22 cellular contexts compared by ENCODE assay signal in genomic region chr2:80091237-80091636, GRCh38.
DNase-seq lines count a peak whose midpoint lies in the region; ATAC-seq and TF ChIP-seq lines count a peak whose summit lies in the region.
"Had no signal": no experiment of that assay in that cellular context is flagged by ENCODE, and none has a peak within 500 bp of the region (broad histone marks: within the 10 kb centered on the region; RNA-seq: fewer than 3 reads in every experiment).

No MANE protein-coding gene starts in this region.

- intact Hi-C loops in colonic mucosa (cut with DNase I) = no loop called here

- H3K36me3 ChIP-seq in BE2C (no peaks in the 10 kb centered on the region), colonic mucosa (no peaks in the 10 kb centered on the region)
- H3K36me3 ChIP-seq: BLaER1 had no signal

- H3K4me3 ChIP-seq in BE2C (ENCODE audit: low read depth, low read length) (no peak overlapping the region), colonic mucosa (no peak overlapping the region)
- H3K4me3 ChIP-seq: A549, BLaER1, GM12878 had no signal

- H3K9me3 Mint-ChIP-seq in mesothelial cell of epicardium = no peaks in the 10 kb centered on the region

- H3K4me3 Mint-ChIP-seq in mesothelial cell of epicardium = no peak overlapping the region
- H3K4me3 Mint-ChIP-seq: B cell; CD14-positive monocyte; CD4-positive, alpha-beta memory T cell; CD4-positive, CD25-positive, alpha-beta regulatory T cell; CD8-positive, alpha-beta memory T cell had no signal

- peaks cover 23% of the 10 kb centered on the region for H3K4me1 Mint-ChIP-seq in mesothelial cell of epicardium
- H3K4me1 Mint-ChIP-seq: B cell; CD14-positive monocyte; CD4-positive, alpha-beta memory T cell; CD4-positive, CD25-positive, alpha-beta regulatory T cell; CD8-positive, alpha-beta memory T cell had no signal

- no peak overlapping the region for H3K27ac ChIP-seq in colonic mucosa
- H3K27ac ChIP-seq: 22Rv1, A549, BLaER1 had no signal

- H3K4me1 ChIP-seq in BE2C (peaks cover 25% of the 10 kb centered on the region), colonic mucosa (no peaks in the 10 kb centered on the region)
- H3K4me1 ChIP-seq: A549, BLaER1 had no signal

- no peaks in the 10 kb centered on the region for H3K36me3 Mint-ChIP-seq in mesothelial cell of epicardium
- H3K36me3 Mint-ChIP-seq: CD14-positive monocyte; CD4-positive, alpha-beta memory T cell; CD4-positive, CD25-positive, alpha-beta regulatory T cell; CD8-positive, alpha-beta memory T cell had no signal

- H3K9me3 ChIP-seq in BE2C = no peaks in the 10 kb centered on the region
- no peaks in the 10 kb centered on the region for H3K9me3 ChIP-seq in colonic mucosa
- H3K9me3 ChIP-seq: A549, BLaER1 had no signal

- H3K27me3 Mint-ChIP-seq in mesothelial cell of epicardium (ENCODE audit: low read depth) = peaks cover 3% of the 10 kb centered on the region
- H3K27me3 Mint-ChIP-seq: B cell; CD4-positive, alpha-beta memory T cell; CD4-positive, CD25-positive, alpha-beta regulatory T cell; CD8-positive, alpha-beta memory T cell had no signal

- no peak overlapping the region for H3K9ac ChIP-seq in colonic mucosa (ENCODE audit: low read depth in 2 of 2, low read length in 2 of 2)
- H3K9ac ChIP-seq: BLaER1 had no signal

- H3K27me3 ChIP-seq in BE2C (no peaks in the 10 kb centered on the region), colonic mucosa (no peaks in the 10 kb centered on the region)
- H3K27me3 ChIP-seq: BLaER1 had no signal

- DNase-seq in BE2C = peak; percentile 36
- DNase-seq in mesothelial cell of epicardium (ENCODE audit: low spot score in 2 of 2, unreplicated experiment in 2 of 2) = no peak
- no peak for DNase-seq in UCSD-AML1 (lab: John Stamatoyannopoulos, UW; ENCODE audit: unreplicated experiment)
- no peak for DNase-seq in colonic mucosa
- DNase-seq: AML-193; C1 segment of cervical spinal cord; CD4-positive, alpha-beta memory T cell; CD4-positive, CD25-positive, alpha-beta regulatory T cell; CD8-positive, alpha-beta memory T cell; COR-L47; DMS 273 treated with DMSO at 0.1 percent for 48 hours; DMS153; DMS53; DMS79 treated with DMSO at 0.1 percent for 48 hours had no signal

- no peak for ATAC-seq in SK-N-SH treated with all-trans-retinoic acid at 6 μM for 48 hours
- ATAC-seq in GM18519 (IDR thresholded peaks at IDR 0.05; ENCODE audit: low FRiP score, unreplicated experiment) = no peak
- ATAC-seq: A549, GM12878 had no signal

- TF ChIP-seq CTCF in BE2C (IDR thresholded peaks at IDR 0.05; ENCODE audit: low read depth, low read length) = no peak
- TF ChIP-seq CTCF in mesothelial cell of epicardium (IDR thresholded peaks at IDR 0.05; ENCODE audit: unreplicated experiment) = no peak
- TF ChIP-seq CTCF in colonic mucosa (IDR thresholded peaks at IDR 0.05) = no peak

- peak overlapping the region; percentile 37 for H3K27ac Mint-ChIP-seq in mesothelial cell of epicardium
- H3K27ac Mint-ChIP-seq: B cell; CD14-positive monocyte; CD4-positive, alpha-beta memory T cell; CD8-positive, alpha-beta memory T cell had no signal

TF ChIP-seq in SK-N-SH treated with all-trans-retinoic acid at 6 μM for 48 hours, 23 proteins besides CTCF, POLR2A, EP300 and RAD21:
- TF ChIP-seq ISL1 (CRISPR knock-in tag; IDR thresholded peaks at IDR 0.05) (peak; percentile 66; the same call in 1 of the 2 replicates), GLIS3 (CRISPR knock-in tag; IDR thresholded peaks at IDR 0.05) (no peak), TCF4 (CRISPR knock-in tag; IDR thresholded peaks at IDR 0.05; ENCODE audit: borderline replicate concordance) (peak; percentile 45; the same call in 1 of the 2 replicates), CSRNP3 (CRISPR knock-in tag; IDR thresholded peaks at IDR 0.05) (no peak), CSDC2 (CRISPR knock-in tag; IDR thresholded peaks at IDR 0.05) (no peak), PPARA (CRISPR knock-in tag; IDR thresholded peaks at IDR 0.05; ENCODE audit: borderline replicate concordance) (no peak), OSR1 (CRISPR knock-in tag; IDR thresholded peaks at IDR 0.05) (no peak), ZNF70 (CRISPR knock-in tag; IDR thresholded peaks at IDR 0.05) (no peak), ZFP3 (CRISPR knock-in tag; IDR thresholded peaks at IDR 0.05) (no peak), ZNF565 (CRISPR knock-in tag; conservative IDR thresholded peaks at IDR 0.05; ENCODE audit: low read depth) (no peak), BACH2 (CRISPR knock-in tag; IDR thresholded peaks at IDR 0.05; ENCODE audit: borderline replicate concordance) (no peak), PATZ1 (CRISPR knock-in tag; IDR thresholded peaks at IDR 0.05; ENCODE audit: borderline replicate concordance) (no peak), TSHZ2 (CRISPR knock-in tag; IDR thresholded peaks at IDR 0.05) (peak; percentile 52), SNAI2 (CRISPR knock-in tag; IDR thresholded peaks at IDR 0.05) (no peak), RARB (CRISPR knock-in tag; IDR thresholded peaks at IDR 0.05) (no peak), ESRRG (CRISPR knock-in tag; IDR thresholded peaks at IDR 0.05) (no peak), ZFP30 (CRISPR knock-in tag; IDR thresholded peaks at IDR 0.05) (no peak), ARNTL (CRISPR knock-in tag; IDR thresholded peaks at IDR 0.05; ENCODE audit: borderline replicate concordance, low read depth) (no peak)
TF ChIP-seq in SK-N-SH treated with all-trans-retinoic acid at 6 μM for 48 hours: peak in this region for 3.
